ENCODE assay signal across 1 cellular context in the genomic region with DNA sequence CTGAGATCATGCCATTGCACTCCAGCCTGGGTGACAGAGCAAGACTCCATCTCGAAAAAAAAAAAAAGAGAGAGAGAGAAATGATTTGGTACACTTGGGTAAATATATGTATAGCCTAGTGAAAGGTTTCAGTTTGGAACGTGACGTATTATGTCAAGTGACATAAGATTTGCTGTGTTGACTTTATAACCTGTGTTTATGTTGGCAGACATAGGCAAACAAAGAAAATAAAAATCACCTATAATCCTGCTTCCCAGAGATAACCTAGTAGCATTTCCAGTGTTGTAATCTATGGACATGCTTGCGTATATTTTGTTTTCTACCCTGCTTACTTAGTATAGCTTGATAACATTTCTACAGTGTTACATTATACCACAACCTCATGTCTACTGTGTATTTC.
TF ChIP-seq lines count a peak whose summit lies in the region.

No MANE protein-coding gene starts in this region.

TF ChIP-seq in HepG2, 621 proteins besides CTCF, POLR2A, EP300 and RAD21 (continued from another document):
- TF ChIP-seq SOX13 (IDR thresholded peaks at IDR 0.05) (no peak), SOX13 (CRISPR knock-in tag; conservative IDR thresholded peaks at IDR 0.05 in 1 of 2, IDR thresholded peaks at IDR 0.05 in 1 of 2) (peak in 1 of 2 experiments; percentile 53; a peak in 1 of 4 replicates), SOX6 (IDR thresholded peaks at IDR 0.05) (no peak), SOX6 (CRISPR knock-in tag; IDR thresholded peaks at IDR 0.05) (peak; percentile 48; the same call in 1 of the 2 replicates), ZBTB21 (CRISPR knock-in tag; IDR thresholded peaks at IDR 0.05) (0 out of 2 replicates have a peak, but pooled peaks have one; percentile 27), FOXM1 (CRISPR knock-in tag; IDR thresholded peaks at IDR 0.05) (no peak), TBX3 (IDR thresholded peaks at IDR 0.05; ENCODE audit: borderline replicate concordance) (peak; percentile 40; the same call in 1 of the 2 replicates), HOXA9 (CRISPR knock-in tag; IDR thresholded peaks at IDR 0.05; ENCODE audit: borderline replicate concordance) (no peak), NR2C2 (CRISPR knock-in tag; IDR thresholded peaks at IDR 0.05; ENCODE audit: borderline replicate concordance) (0 out of 2 replicates have a peak, but pooled peaks have one; percentile 19), HDAC2 (CRISPR knock-in tag; IDR thresholded peaks at IDR 0.05) (0 out of 2 replicates have a peak, but pooled peaks have one; percentile 16), MEF2D (CRISPR knock-in tag; IDR thresholded peaks at IDR 0.05) (no peak), FOXJ3 (CRISPR knock-in tag; IDR thresholded peaks at IDR 0.05; ENCODE audit: borderline replicate concordance) (peak; percentile 53; the same call in 1 of the 2 replicates), KLF15 (CRISPR knock-in tag; IDR thresholded peaks at IDR 0.05; ENCODE audit: borderline replicate concordance) (no peak), ZNF362 (CRISPR knock-in tag; IDR thresholded peaks at IDR 0.05; ENCODE audit: borderline replicate concordance) (peak; percentile 30; the same call in 1 of the 2 replicates), GATAD2A (CRISPR knock-in tag; IDR thresholded peaks at IDR 0.05) (peak; percentile 71), YEATS4 (CRISPR knock-in tag; IDR thresholded peaks at IDR 0.05; ENCODE audit: borderline replicate concordance) (0 out of 2 replicates have a peak, but pooled peaks have one; percentile 33), ZNF264 (CRISPR knock-in tag; IDR thresholded peaks at IDR 0.05) (no peak), ZBTB10 (CRISPR knock-in tag; IDR thresholded peaks at IDR 0.05; ENCODE audit: borderline replicate concordance) (no peak)
- TF ChIP-seq, protein P1, sequence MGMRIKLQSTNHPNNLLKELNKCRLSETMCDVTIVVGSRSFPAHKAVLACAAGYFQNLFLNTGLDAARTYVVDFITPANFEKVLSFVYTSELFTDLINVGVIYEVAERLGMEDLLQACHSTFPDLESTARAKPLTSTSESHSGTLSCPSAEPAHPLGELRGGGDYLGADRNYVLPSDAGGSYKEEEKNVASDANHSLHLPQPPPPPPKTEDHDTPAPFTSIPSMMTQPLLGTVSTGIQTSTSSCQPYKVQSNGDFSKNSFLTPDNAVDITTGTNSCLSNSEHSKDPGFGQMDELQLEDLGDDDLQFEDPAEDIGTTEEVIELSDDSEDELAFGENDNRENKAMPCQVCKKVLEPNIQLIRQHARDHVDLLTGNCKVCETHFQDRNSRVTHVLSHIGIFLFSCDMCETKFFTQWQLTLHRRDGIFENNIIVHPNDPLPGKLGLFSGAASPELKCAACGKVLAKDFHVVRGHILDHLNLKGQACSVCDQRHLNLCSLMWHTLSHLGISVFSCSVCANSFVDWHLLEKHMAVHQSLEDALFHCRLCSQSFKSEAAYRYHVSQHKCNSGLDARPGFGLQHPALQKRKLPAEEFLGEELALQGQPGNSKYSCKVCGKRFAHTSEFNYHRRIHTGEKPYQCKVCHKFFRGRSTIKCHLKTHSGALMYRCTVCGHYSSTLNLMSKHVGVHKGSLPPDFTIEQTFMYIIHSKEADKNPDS (CRISPR knock-in tag; IDR thresholded peaks at IDR 0.05) = no peak
- TF ChIP-seq, protein P2, sequence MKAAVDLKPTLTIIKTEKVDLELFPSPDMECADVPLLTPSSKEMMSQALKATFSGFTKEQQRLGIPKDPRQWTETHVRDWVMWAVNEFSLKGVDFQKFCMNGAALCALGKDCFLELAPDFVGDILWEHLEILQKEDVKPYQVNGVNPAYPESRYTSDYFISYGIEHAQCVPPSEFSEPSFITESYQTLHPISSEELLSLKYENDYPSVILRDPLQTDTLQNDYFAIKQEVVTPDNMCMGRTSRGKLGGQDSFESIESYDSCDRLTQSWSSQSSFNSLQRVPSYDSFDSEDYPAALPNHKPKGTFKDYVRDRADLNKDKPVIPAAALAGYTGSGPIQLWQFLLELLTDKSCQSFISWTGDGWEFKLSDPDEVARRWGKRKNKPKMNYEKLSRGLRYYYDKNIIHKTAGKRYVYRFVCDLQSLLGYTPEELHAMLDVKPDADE (CRISPR knock-in tag; IDR thresholded peaks at IDR 0.05) = no peak
